In the genomic region with DNA sequence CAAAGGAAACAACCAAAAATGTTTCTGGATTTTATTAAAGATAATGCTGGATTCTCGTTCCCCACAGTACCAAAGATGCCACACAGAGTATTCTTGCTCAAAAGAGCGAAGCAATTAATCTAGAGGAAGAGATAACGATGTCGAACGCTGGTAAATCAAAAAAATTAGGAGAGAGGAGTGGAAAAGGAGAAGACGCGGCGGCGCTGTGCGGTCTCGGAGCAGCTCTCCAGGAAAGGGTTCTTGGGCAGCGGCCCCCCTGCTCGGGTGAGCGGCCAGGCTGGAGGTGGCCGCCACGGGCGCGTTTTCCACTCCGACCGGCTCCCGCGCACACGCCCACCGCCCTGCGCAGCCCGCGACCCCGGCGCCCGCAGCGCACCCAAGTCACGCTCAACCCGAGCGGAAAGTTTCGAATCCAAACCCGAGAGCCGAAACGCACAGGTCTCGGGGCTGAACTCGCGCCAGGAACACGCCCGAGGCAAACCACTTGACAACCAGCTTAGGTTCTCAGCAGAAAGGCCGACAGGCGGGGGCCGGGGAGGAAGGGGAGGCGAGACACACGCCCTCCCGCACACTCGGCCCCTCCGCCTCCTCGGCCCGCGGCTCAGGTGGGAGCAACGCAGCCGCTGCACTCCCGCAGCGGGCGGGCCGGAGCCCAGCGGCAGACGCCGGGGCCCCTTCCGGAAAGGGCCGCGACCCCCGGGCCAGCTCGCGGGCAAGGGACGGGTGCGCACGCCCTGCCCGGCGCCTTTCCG, we compare ENCODE assay signal across 1 cellular context.
TF ChIP-seq lines count a peak whose summit lies in the region.

No MANE protein-coding gene starts in this region.

TF ChIP-seq in K562, 482 proteins besides CTCF, POLR2A, EP300 and RAD21 (continued from another document):
- TF ChIP-seq, protein P1, sequence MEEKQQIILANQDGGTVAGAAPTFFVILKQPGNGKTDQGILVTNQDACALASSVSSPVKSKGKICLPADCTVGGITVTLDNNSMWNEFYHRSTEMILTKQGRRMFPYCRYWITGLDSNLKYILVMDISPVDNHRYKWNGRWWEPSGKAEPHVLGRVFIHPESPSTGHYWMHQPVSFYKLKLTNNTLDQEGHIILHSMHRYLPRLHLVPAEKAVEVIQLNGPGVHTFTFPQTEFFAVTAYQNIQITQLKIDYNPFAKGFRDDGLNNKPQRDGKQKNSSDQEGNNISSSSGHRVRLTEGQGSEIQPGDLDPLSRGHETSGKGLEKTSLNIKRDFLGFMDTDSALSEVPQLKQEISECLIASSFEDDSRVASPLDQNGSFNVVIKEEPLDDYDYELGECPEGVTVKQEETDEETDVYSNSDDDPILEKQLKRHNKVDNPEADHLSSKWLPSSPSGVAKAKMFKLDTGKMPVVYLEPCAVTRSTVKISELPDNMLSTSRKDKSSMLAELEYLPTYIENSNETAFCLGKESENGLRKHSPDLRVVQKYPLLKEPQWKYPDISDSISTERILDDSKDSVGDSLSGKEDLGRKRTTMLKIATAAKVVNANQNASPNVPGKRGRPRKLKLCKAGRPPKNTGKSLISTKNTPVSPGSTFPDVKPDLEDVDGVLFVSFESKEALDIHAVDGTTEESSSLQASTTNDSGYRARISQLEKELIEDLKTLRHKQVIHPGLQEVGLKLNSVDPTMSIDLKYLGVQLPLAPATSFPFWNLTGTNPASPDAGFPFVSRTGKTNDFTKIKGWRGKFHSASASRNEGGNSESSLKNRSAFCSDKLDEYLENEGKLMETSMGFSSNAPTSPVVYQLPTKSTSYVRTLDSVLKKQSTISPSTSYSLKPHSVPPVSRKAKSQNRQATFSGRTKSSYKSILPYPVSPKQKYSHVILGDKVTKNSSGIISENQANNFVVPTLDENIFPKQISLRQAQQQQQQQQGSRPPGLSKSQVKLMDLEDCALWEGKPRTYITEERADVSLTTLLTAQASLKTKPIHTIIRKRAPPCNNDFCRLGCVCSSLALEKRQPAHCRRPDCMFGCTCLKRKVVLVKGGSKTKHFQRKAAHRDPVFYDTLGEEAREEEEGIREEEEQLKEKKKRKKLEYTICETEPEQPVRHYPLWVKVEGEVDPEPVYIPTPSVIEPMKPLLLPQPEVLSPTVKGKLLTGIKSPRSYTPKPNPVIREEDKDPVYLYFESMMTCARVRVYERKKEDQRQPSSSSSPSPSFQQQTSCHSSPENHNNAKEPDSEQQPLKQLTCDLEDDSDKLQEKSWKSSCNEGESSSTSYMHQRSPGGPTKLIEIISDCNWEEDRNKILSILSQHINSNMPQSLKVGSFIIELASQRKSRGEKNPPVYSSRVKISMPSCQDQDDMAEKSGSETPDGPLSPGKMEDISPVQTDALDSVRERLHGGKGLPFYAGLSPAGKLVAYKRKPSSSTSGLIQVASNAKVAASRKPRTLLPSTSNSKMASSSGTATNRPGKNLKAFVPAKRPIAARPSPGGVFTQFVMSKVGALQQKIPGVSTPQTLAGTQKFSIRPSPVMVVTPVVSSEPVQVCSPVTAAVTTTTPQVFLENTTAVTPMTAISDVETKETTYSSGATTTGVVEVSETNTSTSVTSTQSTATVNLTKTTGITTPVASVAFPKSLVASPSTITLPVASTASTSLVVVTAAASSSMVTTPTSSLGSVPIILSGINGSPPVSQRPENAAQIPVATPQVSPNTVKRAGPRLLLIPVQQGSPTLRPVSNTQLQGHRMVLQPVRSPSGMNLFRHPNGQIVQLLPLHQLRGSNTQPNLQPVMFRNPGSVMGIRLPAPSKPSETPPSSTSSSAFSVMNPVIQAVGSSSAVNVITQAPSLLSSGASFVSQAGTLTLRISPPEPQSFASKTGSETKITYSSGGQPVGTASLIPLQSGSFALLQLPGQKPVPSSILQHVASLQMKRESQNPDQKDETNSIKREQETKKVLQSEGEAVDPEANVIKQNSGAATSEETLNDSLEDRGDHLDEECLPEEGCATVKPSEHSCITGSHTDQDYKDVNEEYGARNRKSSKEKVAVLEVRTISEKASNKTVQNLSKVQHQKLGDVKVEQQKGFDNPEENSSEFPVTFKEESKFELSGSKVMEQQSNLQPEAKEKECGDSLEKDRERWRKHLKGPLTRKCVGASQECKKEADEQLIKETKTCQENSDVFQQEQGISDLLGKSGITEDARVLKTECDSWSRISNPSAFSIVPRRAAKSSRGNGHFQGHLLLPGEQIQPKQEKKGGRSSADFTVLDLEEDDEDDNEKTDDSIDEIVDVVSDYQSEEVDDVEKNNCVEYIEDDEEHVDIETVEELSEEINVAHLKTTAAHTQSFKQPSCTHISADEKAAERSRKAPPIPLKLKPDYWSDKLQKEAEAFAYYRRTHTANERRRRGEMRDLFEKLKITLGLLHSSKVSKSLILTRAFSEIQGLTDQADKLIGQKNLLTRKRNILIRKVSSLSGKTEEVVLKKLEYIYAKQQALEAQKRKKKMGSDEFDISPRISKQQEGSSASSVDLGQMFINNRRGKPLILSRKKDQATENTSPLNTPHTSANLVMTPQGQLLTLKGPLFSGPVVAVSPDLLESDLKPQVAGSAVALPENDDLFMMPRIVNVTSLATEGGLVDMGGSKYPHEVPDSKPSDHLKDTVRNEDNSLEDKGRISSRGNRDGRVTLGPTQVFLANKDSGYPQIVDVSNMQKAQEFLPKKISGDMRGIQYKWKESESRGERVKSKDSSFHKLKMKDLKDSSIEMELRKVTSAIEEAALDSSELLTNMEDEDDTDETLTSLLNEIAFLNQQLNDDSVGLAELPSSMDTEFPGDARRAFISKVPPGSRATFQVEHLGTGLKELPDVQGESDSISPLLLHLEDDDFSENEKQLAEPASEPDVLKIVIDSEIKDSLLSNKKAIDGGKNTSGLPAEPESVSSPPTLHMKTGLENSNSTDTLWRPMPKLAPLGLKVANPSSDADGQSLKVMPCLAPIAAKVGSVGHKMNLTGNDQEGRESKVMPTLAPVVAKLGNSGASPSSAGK (IDR thresholded peaks at IDR 0.05): no peak
- TF ChIP-seq POLR2AphosphoS5 (IDR thresholded peaks at IDR 0.05; ENCODE audit: control insufficient read depth, insufficient read depth, low read depth, low read length) (no peak), XRCC3 (IDR thresholded peaks at IDR 0.05) (no peak), NR2C2 (CRISPR knock-in tag; IDR thresholded peaks at IDR 0.05) (no peak), NR2C2 (tag; IDR thresholded peaks at IDR 0.05) (no peak), POLR2AphosphoS2 (IDR thresholded peaks at IDR 0.05; ENCODE audit: low read length) (no peak), TEAD2 (tag; IDR thresholded peaks at IDR 0.05) (no peak), GTF2A2 (tag; IDR thresholded peaks at IDR 0.05) (no peak), ZNF445 (CRISPR knock-in tag; IDR thresholded peaks at IDR 0.05; ENCODE audit: low read depth) (no peak), FOXK2 (conservative IDR thresholded peaks at IDR 0.05 in 1 of 2, IDR thresholded peaks at IDR 0.05 in 1 of 2; ENCODE audit: low read depth in 2 of 2) (no peak), CAMTA2 (CRISPR knock-in tag; conservative IDR thresholded peaks at IDR 0.05) (0 out of 2 replicates have a peak, but pooled peaks have one; percentile 66), MTA3 (IDR thresholded peaks at IDR 0.05; ENCODE audit: borderline replicate concordance) (peak; percentile 91; the same call in 1 of the 2 replicates), RB1 (IDR thresholded peaks at IDR 0.05; ENCODE audit: low read depth) (peak; percentile 33), ZNF696 (CRISPR knock-in tag; conservative IDR thresholded peaks at IDR 0.05) (no peak), CHD1 (IDR thresholded peaks at IDR 0.05; ENCODE audit: low read length) (peak; percentile 86), ZNF316 (IDR thresholded peaks at IDR 0.05) (no peak), HDGF (IDR thresholded peaks at IDR 0.05) (no peak), XRCC5 (IDR thresholded peaks at IDR 0.05; ENCODE audit: low read depth, low read length) (no peak), RBFOX2 (IDR thresholded peaks at IDR 0.05; ENCODE audit: low read depth, low read length) (peak; percentile 77)
- TF ChIP-seq, protein P2, sequence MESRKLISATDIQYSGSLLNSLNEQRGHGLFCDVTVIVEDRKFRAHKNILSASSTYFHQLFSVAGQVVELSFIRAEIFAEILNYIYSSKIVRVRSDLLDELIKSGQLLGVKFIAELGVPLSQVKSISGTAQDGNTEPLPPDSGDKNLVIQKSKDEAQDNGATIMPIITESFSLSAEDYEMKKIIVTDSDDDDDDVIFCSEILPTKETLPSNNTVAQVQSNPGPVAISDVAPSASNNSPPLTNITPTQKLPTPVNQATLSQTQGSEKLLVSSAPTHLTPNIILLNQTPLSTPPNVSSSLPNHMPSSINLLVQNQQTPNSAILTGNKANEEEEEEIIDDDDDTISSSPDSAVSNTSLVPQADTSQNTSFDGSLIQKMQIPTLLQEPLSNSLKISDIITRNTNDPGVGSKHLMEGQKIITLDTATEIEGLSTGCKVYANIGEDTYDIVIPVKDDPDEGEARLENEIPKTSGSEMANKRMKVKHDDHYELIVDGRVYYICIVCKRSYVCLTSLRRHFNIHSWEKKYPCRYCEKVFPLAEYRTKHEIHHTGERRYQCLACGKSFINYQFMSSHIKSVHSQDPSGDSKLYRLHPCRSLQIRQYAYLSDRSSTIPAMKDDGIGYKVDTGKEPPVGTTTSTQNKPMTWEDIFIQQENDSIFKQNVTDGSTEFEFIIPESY (CRISPR knock-in tag; IDR thresholded peaks at IDR 0.05): no peak
- TF ChIP-seq, protein P3, sequence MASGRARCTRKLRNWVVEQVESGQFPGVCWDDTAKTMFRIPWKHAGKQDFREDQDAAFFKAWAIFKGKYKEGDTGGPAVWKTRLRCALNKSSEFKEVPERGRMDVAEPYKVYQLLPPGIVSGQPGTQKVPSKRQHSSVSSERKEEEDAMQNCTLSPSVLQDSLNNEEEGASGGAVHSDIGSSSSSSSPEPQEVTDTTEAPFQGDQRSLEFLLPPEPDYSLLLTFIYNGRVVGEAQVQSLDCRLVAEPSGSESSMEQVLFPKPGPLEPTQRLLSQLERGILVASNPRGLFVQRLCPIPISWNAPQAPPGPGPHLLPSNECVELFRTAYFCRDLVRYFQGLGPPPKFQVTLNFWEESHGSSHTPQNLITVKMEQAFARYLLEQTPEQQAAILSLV (tag; IDR thresholded peaks at IDR 0.05): no peak
- TF ChIP-seq, protein P4, sequence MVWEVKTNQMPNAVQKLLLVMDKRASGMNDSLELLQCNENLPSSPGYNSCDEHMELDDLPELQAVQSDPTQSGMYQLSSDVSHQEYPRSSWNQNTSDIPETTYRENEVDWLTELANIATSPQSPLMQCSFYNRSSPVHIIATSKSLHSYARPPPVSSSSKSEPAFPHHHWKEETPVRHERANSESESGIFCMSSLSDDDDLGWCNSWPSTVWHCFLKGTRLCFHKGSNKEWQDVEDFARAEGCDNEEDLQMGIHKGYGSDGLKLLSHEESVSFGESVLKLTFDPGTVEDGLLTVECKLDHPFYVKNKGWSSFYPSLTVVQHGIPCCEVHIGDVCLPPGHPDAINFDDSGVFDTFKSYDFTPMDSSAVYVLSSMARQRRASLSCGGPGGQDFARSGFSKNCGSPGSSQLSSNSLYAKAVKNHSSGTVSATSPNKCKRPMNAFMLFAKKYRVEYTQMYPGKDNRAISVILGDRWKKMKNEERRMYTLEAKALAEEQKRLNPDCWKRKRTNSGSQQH (CRISPR knock-in tag; IDR thresholded peaks at IDR 0.05): no peak
- TF ChIP-seq, protein P5, sequence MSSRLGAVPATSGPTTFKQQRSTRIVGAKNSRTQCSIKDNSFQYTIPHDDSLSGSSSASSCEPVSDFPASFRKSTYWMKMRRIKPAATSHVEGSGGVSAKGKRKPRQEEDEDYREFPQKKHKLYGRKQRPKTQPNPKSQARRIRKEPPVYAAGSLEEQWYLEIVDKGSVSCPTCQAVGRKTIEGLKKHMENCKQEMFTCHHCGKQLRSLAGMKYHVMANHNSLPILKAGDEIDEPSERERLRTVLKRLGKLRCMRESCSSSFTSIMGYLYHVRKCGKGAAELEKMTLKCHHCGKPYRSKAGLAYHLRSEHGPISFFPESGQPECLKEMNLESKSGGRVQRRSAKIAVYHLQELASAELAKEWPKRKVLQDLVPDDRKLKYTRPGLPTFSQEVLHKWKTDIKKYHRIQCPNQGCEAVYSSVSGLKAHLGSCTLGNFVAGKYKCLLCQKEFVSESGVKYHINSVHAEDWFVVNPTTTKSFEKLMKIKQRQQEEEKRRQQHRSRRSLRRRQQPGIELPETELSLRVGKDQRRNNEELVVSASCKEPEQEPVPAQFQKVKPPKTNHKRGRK (tag; IDR thresholded peaks at IDR 0.05): no peak; the same call in 1 of the 2 replicates
- TF ChIP-seq, protein P6, sequence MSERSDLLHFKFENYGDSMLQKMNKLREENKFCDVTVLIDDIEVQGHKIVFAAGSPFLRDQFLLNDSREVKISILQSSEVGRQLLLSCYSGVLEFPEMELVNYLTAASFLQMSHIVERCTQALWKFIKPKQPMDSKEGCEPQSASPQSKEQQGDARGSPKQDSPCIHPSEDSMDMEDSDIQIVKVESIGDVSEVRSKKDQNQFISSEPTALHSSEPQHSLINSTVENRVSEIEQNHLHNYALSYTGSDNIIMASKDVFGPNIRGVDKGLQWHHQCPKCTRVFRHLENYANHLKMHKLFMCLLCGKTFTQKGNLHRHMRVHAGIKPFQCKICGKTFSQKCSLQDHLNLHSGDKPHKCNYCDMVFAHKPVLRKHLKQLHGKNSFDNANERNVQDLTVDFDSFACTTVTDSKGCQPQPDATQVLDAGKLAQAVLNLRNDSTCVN (CRISPR knock-in tag; IDR thresholded peaks at IDR 0.05): no peak
- TF ChIP-seq, protein P7, sequence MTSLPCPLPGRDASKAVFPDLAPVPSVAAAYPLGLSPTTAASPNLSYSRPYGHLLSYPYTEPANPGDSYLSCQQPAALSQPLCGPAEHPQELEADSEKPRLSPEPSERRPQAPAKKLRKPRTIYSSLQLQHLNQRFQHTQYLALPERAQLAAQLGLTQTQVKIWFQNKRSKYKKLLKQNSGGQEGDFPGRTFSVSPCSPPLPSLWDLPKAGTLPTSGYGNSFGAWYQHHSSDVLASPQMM (CRISPR knock-in tag; IDR thresholded peaks at IDR 0.05): no peak
- TF ChIP-seq, protein P8, sequence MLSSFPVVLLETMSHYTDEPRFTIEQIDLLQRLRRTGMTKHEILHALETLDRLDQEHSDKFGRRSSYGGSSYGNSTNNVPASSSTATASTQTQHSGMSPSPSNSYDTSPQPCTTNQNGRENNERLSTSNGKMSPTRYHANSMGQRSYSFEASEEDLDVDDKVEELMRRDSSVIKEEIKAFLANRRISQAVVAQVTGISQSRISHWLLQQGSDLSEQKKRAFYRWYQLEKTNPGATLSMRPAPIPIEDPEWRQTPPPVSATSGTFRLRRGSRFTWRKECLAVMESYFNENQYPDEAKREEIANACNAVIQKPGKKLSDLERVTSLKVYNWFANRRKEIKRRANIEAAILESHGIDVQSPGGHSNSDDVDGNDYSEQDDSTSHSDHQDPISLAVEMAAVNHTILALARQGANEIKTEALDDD (IDR thresholded peaks at IDR 0.05): no peak
- TF ChIP-seq, protein P9, sequence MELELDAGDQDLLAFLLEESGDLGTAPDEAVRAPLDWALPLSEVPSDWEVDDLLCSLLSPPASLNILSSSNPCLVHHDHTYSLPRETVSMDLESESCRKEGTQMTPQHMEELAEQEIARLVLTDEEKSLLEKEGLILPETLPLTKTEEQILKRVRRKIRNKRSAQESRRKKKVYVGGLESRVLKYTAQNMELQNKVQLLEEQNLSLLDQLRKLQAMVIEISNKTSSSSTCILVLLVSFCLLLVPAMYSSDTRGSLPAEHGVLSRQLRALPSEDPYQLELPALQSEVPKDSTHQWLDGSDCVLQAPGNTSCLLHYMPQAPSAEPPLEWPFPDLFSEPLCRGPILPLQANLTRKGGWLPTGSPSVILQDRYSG (tag; conservative IDR thresholded peaks at IDR 0.05; ENCODE audit: low read depth): no peak
